In the genomic region with DNA sequence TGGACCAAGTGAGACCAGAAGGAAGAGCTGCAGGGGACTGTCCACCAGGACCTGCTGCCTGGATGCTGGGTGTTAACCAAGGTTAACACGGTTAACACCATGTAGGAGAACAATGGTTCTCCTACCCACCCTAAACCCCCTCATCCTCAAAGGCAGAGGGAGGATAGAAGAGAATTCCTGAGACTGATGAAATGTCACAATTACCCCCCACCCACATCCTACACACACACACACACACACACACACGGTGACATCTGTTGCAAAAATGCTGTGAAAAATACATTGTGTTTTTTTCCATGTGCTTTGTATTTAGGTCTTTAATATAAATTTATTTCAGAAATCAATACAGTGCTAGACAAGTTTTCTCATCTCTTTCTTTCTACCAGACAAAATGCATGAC, we compare ENCODE assay signal across 17 cellular contexts.
DNase-seq lines count a peak whose midpoint lies in the region; ATAC-seq, FAIRE-seq and TF ChIP-seq lines count a peak whose summit lies in the region.
"Had no signal": no experiment of that assay in that cellular context is flagged by ENCODE, and none has a peak within 500 bp of the region (broad histone marks: within the 10 kb centered on the region; RNA-seq: fewer than 3 reads in every experiment).

No MANE protein-coding gene starts in this region.

- H2BK120ac ChIP-seq in neuronal stem cell (ENCODE audit: low read depth, low read length): no peak overlapping the region

- H3K23ac ChIP-seq in neuronal stem cell (ENCODE audit: low read depth, low read length, poor library complexity): no peak overlapping the region

- no peak for TF ChIP-seq POLR2A in K562 (conservative IDR thresholded peaks at IDR 0.05)

- POLR2A ChIA-PET in HEK293 (lab: Yijun Ruan, JAX): no interaction called here
- POLR2A ChIA-PET in K562 (lab: Yijun Ruan, JAX): interaction anchor here (1.9 kb wide), 1 partner anchor 19 kb away, joined by 6 read pairs; no protein-coding TSS in a partner anchor

- no peaks in the 10 kb centered on the region for H3K79me1 ChIP-seq in neuronal stem cell (ENCODE audit: low read depth, low read length)

- no peak overlapping the region for H3K4ac ChIP-seq in neuronal stem cell (ENCODE audit: low read length)

- H3K4me1 ChIP-seq in HEK293 (ENCODE audit: control insufficient read depth, insufficient read depth, low read length): no peaks in the 10 kb centered on the region
- no peaks in the 10 kb centered on the region for H3K4me1 ChIP-seq in K562 (replicated peaks in 1 of 2; ENCODE audit: control insufficient read depth in 2 of 2, insufficient read depth in 2 of 2, low read length in 2 of 2)
- H3K4me1 ChIP-seq in neuronal stem cell (ENCODE audit: control insufficient read depth in 2 of 2, insufficient read depth in 1 of 2, low read depth in 1 of 2, low read length in 2 of 2): peaks cover 12 to 13% of the 10 kb centered on the region in 2 donors

- no peaks in the 10 kb centered on the region for H4K20me1 ChIP-seq in K562 (replicated peaks; ENCODE audit: control insufficient read depth, insufficient read depth, low read length)
- H4K20me1 ChIP-seq: BLaER1 treated with 17β-estradiol and CSF1 and Interleukin-3, amounts not matched to agents 10 nM and 100 nM had no signal

- H3K36me3 ChIP-seq in HEK293 (ENCODE audit: control insufficient read depth in 2 of 2, insufficient read depth in 1 of 2, low read length in 2 of 2): no peaks in the 10 kb centered on the region
- no peaks in the 10 kb centered on the region for H3K36me3 ChIP-seq in K562 (ENCODE audit: control insufficient read depth, insufficient read depth, low read length)
- no peaks in the 10 kb centered on the region for H3K36me3 ChIP-seq in neuronal stem cell (replicated peaks in 1 of 2; ENCODE audit: control insufficient read depth in 2 of 2, insufficient read depth in 2 of 2, low read length in 2 of 2)
- H3K36me3 ChIP-seq: BLaER1 treated with 17β-estradiol and CSF1 and Interleukin-3, amounts not matched to agents 10 nM and 100 nM had no signal

- H3K4me3 ChIP-seq in HEK293 (ENCODE audit: low read depth, low read length) (no peak overlapping the region), K562 (no peak overlapping the region), neuronal stem cell (ENCODE audit: low read length in 2 of 2) (no peak overlapping the region)
- H3K4me3 ChIP-seq: A549; BLaER1 treated with 17β-estradiol and CSF1 and Interleukin-3, amounts not matched to agents 10 nM and 100 nM had no signal

- no peak for FAIRE-seq in K562 (lab: Jason Lieb, UNC)
- FAIRE-seq: A549, D721Med, G401.6, GM12891 had no signal

- CTCF ChIA-PET in HEK293 (lab: Yijun Ruan, JAX): interaction anchor here (0.5 to 0.6 kb wide), 2 partner anchors 15 to 48 kb away, joined by 3 read pairs; no protein-coding TSS in a partner anchor
- CTCF ChIA-PET in K562 (lab: Yijun Ruan, JAX; ENCODE audit: low intra/inter-chr PET ratio): no interaction called here

- peak overlapping the region; percentile 19 for H3K18ac ChIP-seq in neuronal stem cell (ENCODE audit: low read length)

- H3K9me3 ChIP-seq in HEK293 (ENCODE audit: control insufficient read depth, insufficient read depth, low read depth, low read length) (no peaks in the 10 kb centered on the region), K562 (replicated peaks; ENCODE audit: control insufficient read depth, insufficient read depth, low read depth, low read length) (no peaks in the 10 kb centered on the region), neuronal stem cell (replicated peaks in 1 of 2; ENCODE audit: control insufficient read depth in 2 of 2, insufficient read depth in 1 of 2, low read depth in 1 of 2, low read length in 2 of 2) (peaks cover 0 to 3% of the 10 kb centered on the region in 2 donors)
- H3K9me3 ChIP-seq: A549, Caco-2 had no signal

- no peak for TF ChIP-seq EP300 in K562 (IDR thresholded peaks at IDR 0.05; ENCODE audit: low read length)

- no peak overlapping the region for H4K8ac ChIP-seq in neuronal stem cell (ENCODE audit: low read depth, low read length)

- no peaks in the 10 kb centered on the region for H3K79me2 ChIP-seq in K562 (ENCODE audit: control insufficient read depth, insufficient read depth, low read length)

- H3K27ac ChIP-seq in HEK293 (ENCODE audit: extremely low read depth, low read depth, low read length) (no peak overlapping the region), K562 (ENCODE audit: extremely low read depth, low read depth, low read length) (no peak overlapping the region), neuronal stem cell (replicated peaks; ENCODE audit: low read length) (no peak overlapping the region)
- H3K27ac ChIP-seq: A549; BLaER1 treated with 17β-estradiol and CSF1 and Interleukin-3, amounts not matched to agents 10 nM and 100 nM; C4-2B had no signal

- H2BK12ac ChIP-seq in neuronal stem cell (ENCODE audit: low read length): peak overlapping the region; percentile 60

- no peak for TF ChIP-seq RAD21 in K562 (CRISPR knock-in tag; conservative IDR thresholded peaks at IDR 0.05 in 1 of 2, IDR thresholded peaks at IDR 0.05 in 1 of 2)

- H3K4me2 ChIP-seq in K562 (ENCODE audit: insufficient read depth, low read length): no peak overlapping the region
- no peak overlapping the region for H3K4me2 ChIP-seq in neuronal stem cell (ENCODE audit: insufficient read depth, low read length, poor library complexity, severe bottlenecking)
- H3K4me2 ChIP-seq: A549 had no signal

- H3K9ac ChIP-seq in K562 (ENCODE audit: insufficient read depth in 1 of 2, low read depth in 2 of 2, low read length in 2 of 2) (no peak overlapping the region), neuronal stem cell (ENCODE audit: low read depth, low read length, poor library complexity) (no peak overlapping the region)
- H3K9ac ChIP-seq: BLaER1 treated with 17β-estradiol and CSF1 and Interleukin-3, amounts not matched to agents 10 nM and 100 nM had no signal

- in situ Hi-C loops in K562 (cut with MboI): no loop called here

- no peak overlapping the region for H3K14ac ChIP-seq in neuronal stem cell (ENCODE audit: low read length)

- H2AFZ ChIP-seq in K562 (ENCODE audit: low read depth, low read length): no peak overlapping the region
- no peak overlapping the region for H2AFZ ChIP-seq in neuronal stem cell (ENCODE audit: low read length)

- 49% methylated on average over 2 of the region's 2 CpGs for WGBS in K562 (ENCODE audit: insufficient coverage, low coverage, missing lambda C conversion rate)
- no CpG with 5 or more reads among the region's 2 CpGs for WGBS in neuronal stem cell (ENCODE audit: extremely low coverage in 2 of 2, insufficient read length in 2 of 2, insufficient replicate concordance in 1 of 2), 2 donors

- no peak overlapping the region for H2BK15ac ChIP-seq in neuronal stem cell (ENCODE audit: low read length)

- TF ChIP-seq CTCF in HEK293 (tag by site-specific recombination; IDR thresholded peaks at IDR 0.05) (no peak), K562 (IDR thresholded peaks at IDR 0.05 in 2 of 3, conservative IDR thresholded peaks at IDR 0.05 in 1 of 3; ENCODE audit: insufficient read depth in 2 of 3, low read depth in 1 of 3, low read length in 3 of 3) (no peak)

- H3K27me3 ChIP-seq in K562 (ENCODE audit: control insufficient read depth in 2 of 2, insufficient read depth in 2 of 2, low read length in 2 of 2) (no peaks in the 10 kb centered on the region), neuronal stem cell (ENCODE audit: control insufficient read depth in 3 of 3, insufficient read depth in 3 of 3, low read depth in 1 of 3, low read length in 3 of 3) (no peaks in the 10 kb centered on the region)
- H3K27me3 ChIP-seq: BLaER1 treated with 17β-estradiol and CSF1 and Interleukin-3, amounts not matched to agents 10 nM and 100 nM had no signal

- no peaks in the 10 kb centered on the region for H3K9me1 ChIP-seq in K562 (ENCODE audit: control insufficient read depth, insufficient read depth, low read length)

- intact Hi-C loops in K562 (cut with micrococcal nuclease): no loop called here

- H2BK5ac ChIP-seq in neuronal stem cell (ENCODE audit: low read length): no peak overlapping the region

- ATAC-seq in K562: no peak
- no peak for ATAC-seq in GM18909 (IDR thresholded peaks at IDR 0.05; ENCODE audit: poor library complexity, unreplicated experiment)
- ATAC-seq: A549; CD8-positive, alpha-beta T cell had no signal

- DNase-seq in K562 (ENCODE audit: extremely low read depth in 1 of 4, low spot score in 3 of 4): no peak
- DNase-seq in neuronal stem cell (ENCODE audit: low spot score): no peak
- no peak for DNase-seq in 8988T
- DNase-seq: AML-193; Caco-2; CD4-positive, alpha-beta T cell; CD8-positive, alpha-beta T cell; DMS79 treated with DMSO at 0.1 percent for 48 hours; GF-D8 had no signal

- H2AK5ac ChIP-seq in neuronal stem cell (ENCODE audit: low read depth, low read length): no peak overlapping the region

- H4K91ac ChIP-seq in neuronal stem cell (ENCODE audit: low read depth, low read length, poor library complexity): no peak overlapping the region

- BruUV-seq in K562 (replicated peaks; lab: Mats Ljungman, UMichigan): no TSS peak

TF ChIP-seq in HEK293, 187 proteins besides CTCF, POLR2A, EP300 and RAD21:
- TF ChIP-seq ZFHX2 (tag by site-specific recombination; conservative IDR thresholded peaks at IDR 0.05) (peak; percentile 73), ZNF266 (tag by site-specific recombination; IDR thresholded peaks at IDR 0.05; ENCODE audit: low read depth) (no peak), EGR2 (tag by site-specific recombination; IDR thresholded peaks at IDR 0.05; ENCODE audit: low read depth) (peak; percentile 82)
TF ChIP-seq in HEK293: peak in this region for 2.

TF ChIP-seq in K562, 482 proteins besides CTCF, POLR2A, EP300 and RAD21 (continues in another document):
- TF ChIP-seq, protein P1, sequence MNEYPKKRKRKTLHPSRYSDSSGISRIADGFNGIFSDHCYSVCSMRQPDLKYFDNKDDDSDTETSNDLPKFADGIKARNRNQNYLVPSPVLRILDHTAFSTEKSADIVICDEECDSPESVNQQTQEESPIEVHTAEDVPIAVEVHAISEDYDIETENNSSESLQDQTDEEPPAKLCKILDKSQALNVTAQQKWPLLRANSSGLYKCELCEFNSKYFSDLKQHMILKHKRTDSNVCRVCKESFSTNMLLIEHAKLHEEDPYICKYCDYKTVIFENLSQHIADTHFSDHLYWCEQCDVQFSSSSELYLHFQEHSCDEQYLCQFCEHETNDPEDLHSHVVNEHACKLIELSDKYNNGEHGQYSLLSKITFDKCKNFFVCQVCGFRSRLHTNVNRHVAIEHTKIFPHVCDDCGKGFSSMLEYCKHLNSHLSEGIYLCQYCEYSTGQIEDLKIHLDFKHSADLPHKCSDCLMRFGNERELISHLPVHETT (CRISPR knock-in tag; conservative IDR thresholded peaks at IDR 0.05 in 1 of 2, IDR thresholded peaks at IDR 0.05 in 1 of 2): no peak
